17 cellular contexts compared by ENCODE assay signal in genomic region chr12:6292606-6293005, GRCh38. TPM values are rescaled to one million over a fixed set of nuclear protein-coding genes. Genes with fewer than 3 reads are reported as not detected.
DNase-seq lines count a peak whose midpoint lies in the region; ATAC-seq and TF ChIP-seq lines count a peak whose summit lies in the region.
"Had no signal": no experiment of that assay in that cellular context is flagged by ENCODE, and none has a peak within 500 bp of the region (broad histone marks: within the 10 kb centered on the region; RNA-seq: fewer than 3 reads in every experiment).

No MANE protein-coding gene starts in this region.

- TF ChIP-seq CTCF in AG09309 (IDR thresholded peaks at IDR 0.05; ENCODE audit: control insufficient read depth, insufficient read depth, low read depth, low read length, missing control alignments) (no peak), epithelial cell of proximal tubule (conservative IDR thresholded peaks at IDR 0.05; ENCODE audit: low read depth, low read length) (no peak), nephron progenitor cell (IDR thresholded peaks at IDR 0.05) (no peak)

- H3K9me3 ChIP-seq in mucosa of rectum (ENCODE audit: control insufficient read depth in 2 of 2, low read length in 2 of 2) = no peaks in the 10 kb centered on the region
- H3K9me3 ChIP-seq: right atrium auricular region had no signal

- H3K36me3 Mint-ChIP-seq in T-cell (no peaks in the 10 kb centered on the region), nephron progenitor cell (ENCODE audit: low read depth) (no peaks in the 10 kb centered on the region)
- H3K36me3 Mint-ChIP-seq: natural killer cell; stimulated activated naive B cell treated with anti-CD40 and anti-IgM and Interleukin-4, amounts not matched to agents 10 μg/mL and 1 μg/mL and 100 μg/mL, for 72 hours had no signal

- no peak overlapping the region for H3K9ac ChIP-seq in mucosa of rectum (ENCODE audit: low read depth in 1 of 2, low read length in 2 of 2)

- H3K4me1 Mint-ChIP-seq in T-cell (peaks cover 0 to 2% (median 0%) of the 10 kb centered on the region in 3 donors), nephron progenitor cell (peaks cover 15% of the 10 kb centered on the region)
- H3K4me1 Mint-ChIP-seq: activated B cell treated with CpG ODN at 0.5 μM for 24 hours; natural killer cell; stimulated activated naive B cell treated with anti-CD40 and anti-IgM and Interleukin-4, amounts not matched to agents 10 μg/mL and 1 μg/mL and 100 μg/mL, for 72 hours had no signal

- no peaks in the 10 kb centered on the region for H3K9me3 Mint-ChIP-seq in T-cell
- H3K9me3 Mint-ChIP-seq in nephron progenitor cell = peaks cover 30% of the 10 kb centered on the region
- H3K9me3 Mint-ChIP-seq: activated B cell treated with CpG ODN at 0.5 μM for 24 hours; natural killer cell; stimulated activated naive B cell treated with anti-CD40 and anti-IgM and Interleukin-4, amounts not matched to agents 10 μg/mL and 1 μg/mL and 100 μg/mL, for 72 hours had no signal

- DNase-seq in AG09309 (ENCODE audit: low read depth) (peak; percentile 63), LoVo (ENCODE audit: low spot score) (peak; percentile 83), epithelial cell of proximal tubule (ENCODE audit: low read depth) (peak; percentile 59), T-cell (no peak), left cardiac atrium (no peak), nephron progenitor cell (no peak), NCI-H2081 (lab: John Stamatoyannopoulos, UW) (no peak)
- DNase-seq: activated B cell treated with CpG ODN at 0.5 μM for 24 hours; activated naive CD4-positive, alpha-beta T cell; GOT3; left ventricle myocardium superior; natural killer cell; NCI-H526 treated with DMSO at 0.1 percent for 48 hours; stimulated activated naive B cell treated with anti-CD40 and anti-IgM and Interleukin-4, amounts not matched to agents 10 μg/mL and 1 μg/mL and 100 μg/mL, for 72 hours; T-helper 1 cell had no signal

- ATAC-seq in T-cell (replicated peaks in 1 of 4) (no peak), left cardiac atrium (no peak)
- ATAC-seq: left ventricle myocardium superior; natural killer cell; stimulated activated naive B cell treated with anti-CD40 and anti-IgM and Interleukin-4, amounts not matched to agents 10 μg/mL and 1 μg/mL and 100 μg/mL, for 72 hours had no signal

- POLR2A ChIA-PET in T-cell (lab: Charles Lee) = no interaction called here

- H3K27me3 ChIP-seq in mucosa of rectum (ENCODE audit: control insufficient read depth in 2 of 2, insufficient read depth in 2 of 2, low read length in 2 of 2) = no peaks in the 10 kb centered on the region
- H3K27me3 ChIP-seq: right atrium auricular region had no signal

- H3K27me3 Mint-ChIP-seq in T-cell = peaks cover 3 to 11% of the 10 kb centered on the region in 2 donors
- peaks cover 8% of the 10 kb centered on the region for H3K27me3 Mint-ChIP-seq in nephron progenitor cell (ENCODE audit: low read depth, poor library complexity)

- H3K4me1 ChIP-seq in mucosa of rectum (ENCODE audit: control insufficient read depth in 2 of 2, insufficient read depth in 2 of 2, low read length in 2 of 2) = peaks cover 18 to 38% of the 10 kb centered on the region in 2 donors

- H3K4me3 ChIP-seq in AG09309 (ENCODE audit: control insufficient read depth, low read depth, low read length) (no peak overlapping the region), epithelial cell of proximal tubule (ENCODE audit: low read depth, low read length) (no peak overlapping the region), mucosa of rectum (ENCODE audit: low read length in 2 of 2) (no peak overlapping the region)
- H3K4me3 ChIP-seq: right atrium auricular region had no signal

- H3K36me3 ChIP-seq in mucosa of rectum (ENCODE audit: control insufficient read depth in 2 of 2, insufficient read depth in 2 of 2, low read length in 2 of 2) = no peaks in the 10 kb centered on the region
- H3K36me3 ChIP-seq: right atrium auricular region had no signal

- H3K27ac ChIP-seq in mucosa of rectum (ENCODE audit: low read depth in 2 of 2, low read length in 2 of 2) = peak overlapping the region; percentile 96 to 98
- H3K27ac ChIP-seq: right atrium auricular region had no signal

- H3K4me3 Mint-ChIP-seq in T-cell (no peak overlapping the region), nephron progenitor cell (no peak overlapping the region)
- H3K4me3 Mint-ChIP-seq: activated B cell treated with CpG ODN at 0.5 μM for 24 hours; natural killer cell; stimulated activated naive B cell treated with anti-CD40 and anti-IgM and Interleukin-4, amounts not matched to agents 10 μg/mL and 1 μg/mL and 100 μg/mL, for 72 hours had no signal

- CTCF ChIA-PET in T-cell (lab: Charles Lee) = no interaction called here

- intact Hi-C loops in left cardiac atrium (cut with DNase I) = no loop called here

- H3K27ac Mint-ChIP-seq in T-cell (no peak overlapping the region), nephron progenitor cell (no peak overlapping the region)
- H3K27ac Mint-ChIP-seq: activated B cell treated with CpG ODN at 0.5 μM for 24 hours; natural killer cell; stimulated activated naive B cell treated with anti-CD40 and anti-IgM and Interleukin-4, amounts not matched to agents 10 μg/mL and 1 μg/mL and 100 μg/mL, for 72 hours had no signal

RNA-seq across cellular contexts. Expression of gene PLEKHG6, which starts 17.9 kb away (rescaled TPM):
- total RNA-seq in epithelial cell of proximal tubule (3.5 and 9.6 TPM in 2 replicates), T-cell (under 1 TPM in 2 of 5 donors, not detected in 3; 0.13 to 0.38 TPM), left cardiac atrium (1 to 10 TPM; 5.0 to 6.8 TPM)
- total RNA-seq: activated B cell treated with CpG ODN at 0.5 μM for 24 hours, natural killer cell had no signal

RNA-seq across cellular contexts. Expression of gene TNFRSF1A, which starts 49.3 kb away (rescaled TPM):
- total RNA-seq in epithelial cell of proximal tubule = 163 and 186 TPM in 2 replicates
- total RNA-seq in T-cell = 10 to 100 TPM; 32.3 to 88.0 (median 86.5) TPM
- 100 to 1,000 TPM in 1 of 2 donors, 10 to 100 TPM in 1; 89.6 to 117 TPM for total RNA-seq in left cardiac atrium
- total RNA-seq: activated B cell treated with CpG ODN at 0.5 μM for 24 hours had no signal

Comparison
In these comparisons a context has a peak if more than half of its experiments do, and no peak if none do; other contexts are left out.
1. DNase-seq: peak in AG09309 (single experiment), LoVo (single experiment) and epithelial cell of proximal tubule (single experiment); none in T-cell (0 of 34), left cardiac atrium (single experiment), nephron progenitor cell (single experiment) and NCI-H2081 (0 of 2).